Comparison of ENCODE assay signal across 16 cellular contexts in the genomic region with DNA sequence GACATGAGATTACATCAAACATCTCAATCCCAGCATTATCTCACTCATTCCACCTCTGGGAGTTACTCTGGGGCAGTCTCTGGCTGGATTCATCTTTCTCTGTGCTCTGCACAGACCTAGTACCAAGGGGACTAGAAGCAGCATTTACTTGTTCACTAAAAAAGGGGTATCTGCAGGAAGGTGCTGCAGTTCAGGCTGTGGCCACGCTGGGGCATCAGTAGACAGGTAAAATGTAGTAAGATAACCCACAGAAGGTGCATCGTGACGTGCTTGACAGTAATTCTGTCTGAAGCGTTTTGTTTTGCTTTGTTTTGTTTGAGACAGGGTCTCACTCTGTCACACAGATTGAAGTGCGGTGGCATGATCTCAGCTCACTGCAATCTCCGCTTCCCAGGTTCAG.
DNase-seq lines count a peak whose midpoint lies in the region; ATAC-seq, FAIRE-seq and TF ChIP-seq lines count a peak whose summit lies in the region.
"Had no signal": no experiment of that assay in that cellular context is flagged by ENCODE, and none has a peak within 500 bp of the region (broad histone marks: within the 10 kb centered on the region; RNA-seq: fewer than 3 reads in every experiment).

No MANE protein-coding gene starts in this region.

- no peak overlapping the region for H3K27ac ChIP-seq in VCaP
- H3K27ac ChIP-seq: A549, cardiac muscle cell, PC-9, transverse colon had no signal

- DNase-seq in NCI-H1694 (lab: John Stamatoyannopoulos, UW) = peak; percentile 9
- DNase-seq in NCI-H1694 treated with DMSO at 0.1 percent for 48 hours (lab: John Stamatoyannopoulos, UW) = no peak
- DNase-seq in KBM-7 = peak; percentile 19
- peak; percentile 53 for DNase-seq in iPS-NIHi7 (ENCODE audit: extremely low spot score)
- DNase-seq in urothelium cell line (ENCODE audit: low spot score) = no peak
- no peak for DNase-seq in GM20000 (ENCODE audit: low spot score)
- DNase-seq: Caco-2; effector memory CD4-positive, alpha-beta T cell; kidney; NCI-H187; PC-9; transverse colon had no signal

- in situ Hi-C loops in KBM-7 (cut with MboI; ENCODE audit: low pct_unique_long_range_greater_than_20kb, low sequenced_read_pairs) = no loop called here

- no peak for FAIRE-seq in urothelium cell line (lab: Jason Lieb, UNC)
- FAIRE-seq: A549, kidney had no signal

- ATAC-seq in GM21528 (IDR thresholded peaks at IDR 0.05; ENCODE audit: low FRiP score, unreplicated experiment) = no peak
- ATAC-seq: A549 had no signal

- TF ChIP-seq CTCF in VCaP (conservative IDR thresholded peaks at IDR 0.05) (peak; percentile 69), GM20000 (IDR thresholded peaks at IDR 0.05; ENCODE audit: extremely low read depth, missing control alignments) (no peak)

Comparison
In these comparisons a context has a peak if more than half of its experiments do, and no peak if none do; other contexts are left out.
1. DNase-seq: peak in NCI-H1694 (single experiment), KBM-7 (single experiment) and iPS-NIHi7 (single experiment); none in NCI-H1694 treated with DMSO at 0.1 percent for 48 hours (single experiment), urothelium cell line (single experiment) and GM20000 (single experiment).